Comparison of ENCODE assay signal across 8 cellular contexts in genomic region chr2:219509780-219510511, GRCh38. TPM values are rescaled to one million over a fixed set of nuclear protein-coding genes. Genes with fewer than 3 reads are reported as not detected.
DNase-seq lines count a peak whose midpoint lies in the region; ATAC-seq, FAIRE-seq and TF ChIP-seq lines count a peak whose summit lies in the region.

No MANE protein-coding gene starts in this region.

- no peak overlapping the region for H3K27ac ChIP-seq in upper lobe of right lung

- peak overlapping the region; percentile 65 for H3K9ac ChIP-seq in NT2/D1 (ENCODE audit: insufficient read length, low read depth)

- peaks cover 10 to 22% of the 10 kb centered on the region in 2 donors for H3K4me1 Mint-ChIP-seq in natural killer cell treated with Interleukin-12 subunit alpha and Interleukin-12 subunit beta and Interleukin-15 and Interleukin-18, amount 100 ng/mL, for 72 hours (ENCODE audit: low read depth in 2 of 2)

- H3K4me1 ChIP-seq in NT2/D1 (ENCODE audit: insufficient read depth, insufficient read length) (peaks cover 44% of the 10 kb centered on the region), upper lobe of right lung (peaks cover 3% of the 10 kb centered on the region)

- no peak overlapping the region for H3K27ac Mint-ChIP-seq in natural killer cell treated with Interleukin-12 subunit alpha and Interleukin-12 subunit beta and Interleukin-15 and Interleukin-18, amount 100 ng/mL, for 72 hours

- peak; percentile 67 for TF ChIP-seq CTCF in upper lobe of right lung (IDR thresholded peaks at IDR 0.05)

- peak overlapping the region; percentile 37 for H3K4me3 ChIP-seq in NT2/D1 (ENCODE audit: insufficient read length, low read depth)
- H3K4me3 ChIP-seq in upper lobe of right lung: peak overlapping the region; percentile 6

- H3K36me3 ChIP-seq in NT2/D1 (ENCODE audit: insufficient read depth, insufficient read length, low read length) (peaks cover 30% of the 10 kb centered on the region), upper lobe of right lung (peaks cover 18% of the 10 kb centered on the region)

- no peaks in the 10 kb centered on the region for H3K36me3 Mint-ChIP-seq in natural killer cell treated with Interleukin-12 subunit alpha and Interleukin-12 subunit beta and Interleukin-15 and Interleukin-18, amount 100 ng/mL, for 72 hours

- no peaks in the 10 kb centered on the region for H3K9me3 Mint-ChIP-seq in natural killer cell treated with Interleukin-12 subunit alpha and Interleukin-12 subunit beta and Interleukin-15 and Interleukin-18, amount 100 ng/mL, for 72 hours

- no peak for TF ChIP-seq POLR2A in GM12892 (IDR thresholded peaks at IDR 0.05; ENCODE audit: low read depth, low read length)

- intact Hi-C loops in upper lobe of right lung (cut with DNase I): no loop called here

- H3K27me3 ChIP-seq in NT2/D1 (ENCODE audit: insufficient read depth, insufficient read length): peaks cover 33% of the 10 kb centered on the region
- peaks cover 42% of the 10 kb centered on the region for H3K27me3 ChIP-seq in upper lobe of right lung

- ATAC-seq in HG03159 (IDR thresholded peaks at IDR 0.05; ENCODE audit: unreplicated experiment) (peak; percentile 77), upper lobe of right lung (peak; percentile 70)
- peak; percentile 63 to 70 for ATAC-seq in natural killer cell treated with Interleukin-12 subunit alpha and Interleukin-12 subunit beta and Interleukin-15 and Interleukin-18, amount 100 ng/mL, for 72 hours

- H3K9me3 ChIP-seq in NT2/D1 (ENCODE audit: insufficient read depth, low read length) (no peaks in the 10 kb centered on the region), upper lobe of right lung (no peaks in the 10 kb centered on the region)

- H3K4me3 Mint-ChIP-seq in natural killer cell treated with Interleukin-12 subunit alpha and Interleukin-12 subunit beta and Interleukin-15 and Interleukin-18, amount 100 ng/mL, for 72 hours: no peak overlapping the region

- H3K27me3 Mint-ChIP-seq in natural killer cell treated with Interleukin-12 subunit alpha and Interleukin-12 subunit beta and Interleukin-15 and Interleukin-18, amount 100 ng/mL, for 72 hours: peaks cover 36 to 40% of the 10 kb centered on the region in 2 donors

- DNase-seq in 8988T: peak; percentile 88
- DNase-seq in GM12892 (ENCODE audit: insufficient read length): peak; percentile 67
- no peak for DNase-seq in NT2/D1 (ENCODE audit: low read depth, low spot score)
- peak; percentile 61 for DNase-seq in activated T-cell treated with anti-CD3 and anti-CD28 coated beads, Interleukin-2, amount 50 U/mL, for 1 hour
- peak; percentile 37 for DNase-seq in fibroblast of gingiva (ENCODE audit: low read depth)
- no peak for DNase-seq in natural killer cell treated with Interleukin-12 subunit alpha and Interleukin-12 subunit beta and Interleukin-15 and Interleukin-18, amount 100 ng/mL, for 72 hours (ENCODE audit: low spot score)
- no peak for DNase-seq in upper lobe of right lung

- FAIRE-seq in GM12892 (lab: Jason Lieb, UNC): peak; percentile 68

RNA-seq across cellular contexts. Expression of gene ASIC4, which starts 4.3 kb away (rescaled TPM):
- polyA plus RNA-seq in GM12892 (2012; ENCODE audit: missing spikeins): not detected
- total RNA-seq in natural killer cell treated with Interleukin-12 subunit alpha and Interleukin-12 subunit beta and Interleukin-15 and Interleukin-18, amount 100 ng/mL, for 72 hours: under 1 TPM in 1 of 2 donors, not detected in 1; 0.12 TPM
- 0.55 TPM for total RNA-seq in upper lobe of right lung

RNA-seq across cellular contexts. Expression of gene GMPPA, which starts 11.3 kb away (rescaled TPM):
- polyA plus RNA-seq in GM12892 (2012; ENCODE audit: missing spikeins): 26.6 TPM
- total RNA-seq in natural killer cell treated with Interleukin-12 subunit alpha and Interleukin-12 subunit beta and Interleukin-15 and Interleukin-18, amount 100 ng/mL, for 72 hours: 10 to 100 TPM; 55.5 to 67.1 TPM
- 25.3 TPM for total RNA-seq in upper lobe of right lung

RNA-seq across cellular contexts. Expression of gene CHPF, which starts 33.7 kb away (rescaled TPM):
- 0.61 TPM for polyA plus RNA-seq in GM12892 (2012; ENCODE audit: missing spikeins)
- 10 to 100 TPM; 52.4 to 57.5 TPM for total RNA-seq in natural killer cell treated with Interleukin-12 subunit alpha and Interleukin-12 subunit beta and Interleukin-15 and Interleukin-18, amount 100 ng/mL, for 72 hours
- 45.3 TPM for total RNA-seq in upper lobe of right lung

RNA-seq across cellular contexts. Expression of gene TMEM198, which starts 33.9 kb away (rescaled TPM):
- 0.19 TPM for polyA plus RNA-seq in GM12892 (2012; ENCODE audit: missing spikeins)
- total RNA-seq in natural killer cell treated with Interleukin-12 subunit alpha and Interleukin-12 subunit beta and Interleukin-15 and Interleukin-18, amount 100 ng/mL, for 72 hours: 1 to 10 TPM; 3.6 to 7.6 TPM
- 2.9 TPM for total RNA-seq in upper lobe of right lung

Comparison
In these comparisons a context has a peak if more than half of its experiments do, and no peak if none do; other contexts are left out.
1. DNase-seq: peak in 8988T (single experiment), GM12892 (single experiment), activated T-cell treated with anti-CD3 and anti-CD28 coated beads, Interleukin-2, amount 50 U/mL, for 1 hour (single experiment) and fibroblast of gingiva (single experiment); none in NT2/D1 (single experiment), natural killer cell treated with Interleukin-12 subunit alpha and Interleukin-12 subunit beta and Interleukin-15 and Interleukin-18, amount 100 ng/mL, for 72 hours (single experiment) and upper lobe of right lung (single experiment).
2. Peak in every context shown above with its lines, with median percentiles within 50 percentile points of each other: ATAC-seq.